In genomic region chr5:57173026-57173317, GRCh38 we compare ENCODE assay signal across 8 cellular contexts. TPM values are rescaled to one million over a fixed set of nuclear protein-coding genes. Genes with fewer than 3 reads are reported as not detected.
DNase-seq lines count a peak whose midpoint lies in the region; ATAC-seq and TF ChIP-seq lines count a peak whose summit lies in the region.

No MANE protein-coding gene starts in this region.

- no peaks in the 10 kb centered on the region for H3K27me3 ChIP-seq in KMS-11 (ENCODE audit: insufficient read depth, low read depth)

- H3K36me3 ChIP-seq in KMS-11 (ENCODE audit: insufficient read depth): peaks cover 5% of the 10 kb centered on the region; the same call in 1 of the 2 replicates

- ATAC-seq in naive B cell (ENCODE audit: low read depth in 2 of 2): no peak
- ATAC-seq in GM18909 (IDR thresholded peaks at IDR 0.05; ENCODE audit: poor library complexity, unreplicated experiment): no peak
- no peak for ATAC-seq in GM21526 (IDR thresholded peaks at IDR 0.05; ENCODE audit: low FRiP score, unreplicated experiment)

- H3K27ac ChIP-seq in KMS-11: peak overlapping the region; percentile 99
- peak overlapping the region; percentile 100 for H3K27ac ChIP-seq in cingulate gyrus (ENCODE audit: low read depth, low read length)

- peaks cover 11% of the 10 kb centered on the region for H4K20me1 ChIP-seq in KMS-11 (ENCODE audit: insufficient read depth)

- DNase-seq in AG10803 (ENCODE audit: low read depth) (no peak), naive B cell (no peak), pons (ENCODE audit: low spot score) (no peak)
- no peak for DNase-seq in effector CD4-positive, alpha-beta T cell

- no peak for TF ChIP-seq CTCF in AG10803 (conservative IDR thresholded peaks at IDR 0.05; ENCODE audit: low read length)
- no peak; the same call in 1 of the 2 replicates for TF ChIP-seq CTCF in KMS-11 (conservative IDR thresholded peaks at IDR 0.05; ENCODE audit: low read depth, low read length)

- H3K9me3 Mint-ChIP-seq in naive B cell: no peaks in the 10 kb centered on the region

- peak overlapping the region; percentile 60 for H2AFZ ChIP-seq in KMS-11 (ENCODE audit: low read depth)

- H3K4me1 Mint-ChIP-seq in naive B cell: peaks cover 26 to 51% (median 33%) of the 10 kb centered on the region in 3 donors

- H3K4me3 Mint-ChIP-seq in naive B cell: peak overlapping the region; percentile 89 to 100 (median 98)

- H3K27ac Mint-ChIP-seq in naive B cell: peak overlapping the region; percentile 99 to 100 (median 100)

- H3K4me3 ChIP-seq in AG10803 (ENCODE audit: low read length) (peak overlapping the region; percentile 96), KMS-11 (IDR thresholded peaks at IDR 0.05; ENCODE audit: insufficient read depth, low read depth, low read length) (no peak overlapping the region)

- peaks cover 19% of the 10 kb centered on the region for H3K4me1 ChIP-seq in KMS-11 (ENCODE audit: low read depth, poor library complexity, severe bottlenecking)

- H3K27me3 Mint-ChIP-seq in naive B cell: no peaks in the 10 kb centered on the region

- peak overlapping the region; percentile 86 for H3K9ac ChIP-seq in KMS-11

- H3K36me3 Mint-ChIP-seq in naive B cell: peaks cover 0 to 11% of the 10 kb centered on the region in 2 donors

- H3K79me2 ChIP-seq in KMS-11 (ENCODE audit: insufficient read depth, low read depth): peaks cover 42% of the 10 kb centered on the region

- H3K4me2 ChIP-seq in KMS-11: peak overlapping the region; percentile 93

RNA-seq across cellular contexts. Expression of gene GPBP1, which starts 0.9 kb away (rescaled TPM):
- 100 to 1,000 TPM in 4 of 6 donors, 10 to 100 TPM in 2; 84.1 to 120 (median 106) TPM for polyA plus RNA-seq in naive B cell (ENCODE audit: low read depth in 6 of 6)
